Comparison of ENCODE assay signal across 26 cellular contexts in the genomic region with DNA sequence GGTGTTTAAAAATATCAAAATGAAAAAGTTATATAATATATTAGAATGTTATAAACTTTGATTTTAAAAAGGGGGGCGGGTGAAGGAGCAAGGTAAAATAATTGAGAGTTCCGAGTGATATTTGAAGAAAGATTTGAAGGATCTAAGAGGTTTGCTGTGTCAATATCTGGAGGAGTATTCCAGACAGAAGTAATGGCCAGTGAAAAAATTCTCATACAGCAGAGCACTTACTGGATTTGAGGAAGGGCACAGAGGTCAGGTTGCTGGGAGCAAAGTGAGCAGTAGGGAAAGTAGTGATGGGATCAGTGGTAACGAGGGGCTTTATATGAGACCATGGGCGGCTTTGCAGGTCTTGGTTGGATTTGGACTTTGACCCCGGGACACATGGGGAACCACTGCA.
"Had no signal": no experiment of that assay in that cellular context is flagged by ENCODE, and none has a peak within 500 bp of the region (broad histone marks: within the 10 kb centered on the region; RNA-seq: fewer than 3 reads in every experiment).

No MANE protein-coding gene starts in this region.

- H3K4me3 ChIP-seq: colonic mucosa, gastroesophageal sphincter, heart left ventricle, hepatocyte, lung had no signal

- DNase-seq: colonic mucosa; cortex of kidney; effector CD8-positive, alpha-beta T cell; effector memory CD8-positive, alpha-beta T cell; endodermal cell; erythroblast; foreskin keratinocyte; heart left ventricle; hypothalamus; immature natural killer cell; islet precursor cell; kidney; kidney glomerular epithelial cell; left colon; left ventricle myocardium superior; mammary epithelial cell; mesendoderm; midbrain had no signal

- H3K9me3 ChIP-seq: colonic mucosa, gastroesophageal sphincter, heart left ventricle had no signal

- H3K36me3 ChIP-seq: colonic mucosa, gastroesophageal sphincter, heart left ventricle had no signal

- H3K79me2 ChIP-seq: hepatocyte had no signal

- H2AFZ ChIP-seq: hepatocyte had no signal

- FAIRE-seq: endometrium, frontal cortex, kidney had no signal

- H3K4me1 ChIP-seq: colonic mucosa, foreskin keratinocyte, gastroesophageal sphincter, heart left ventricle had no signal

- H3K27me3 ChIP-seq: colonic mucosa, foreskin keratinocyte, gastroesophageal sphincter, heart left ventricle, hepatocyte had no signal

- ATAC-seq: effector memory CD8-positive, alpha-beta T cell; esophagus mucosa; foreskin keratinocyte; gastroesophageal sphincter; heart left ventricle; left colon; left lobe of liver; left ventricle myocardium superior had no signal

- H3K4me2 ChIP-seq: hepatocyte had no signal

- H3K27ac ChIP-seq: colonic mucosa, epithelial cell of prostate, foreskin keratinocyte, gastroesophageal sphincter, heart left ventricle, hepatocyte had no signal
